23 cellular contexts compared by ENCODE assay signal in genomic region chr19:23420824-23421223, GRCh38. TPM values are rescaled to one million over a fixed set of nuclear protein-coding genes. Genes with fewer than 3 reads are reported as not detected.
A peak's percentile ranks its signal among the peaks of the same experiment; 100 is the strongest.
DNase-seq lines count a peak whose midpoint lies in the region; ATAC-seq, FAIRE-seq and TF ChIP-seq lines count a peak whose summit lies in the region.
"Had no signal": no experiment of that assay in that cellular context is flagged by ENCODE, and none has a peak within 500 bp of the region (broad histone marks: within the 10 kb centered on the region; RNA-seq: fewer than 3 reads in every experiment).

No MANE protein-coding gene starts in this region.

- CTCF ChIA-PET in HepG2 (lab: Yijun Ruan, JAX; ENCODE audit: low intra/inter-chr PET ratio, low total read pairs) (no interaction called here), Panc1 (lab: Charles Lee) (no interaction called here)

- DNase-seq in HepG2 (ENCODE audit: low spot score): no peak
- DNase-seq in right lobe of liver: no peak
- DNase-seq in Panc1 (ENCODE audit: low read depth, low spot score): no peak
- DNase-seq in endodermal cell: no peak
- DNase-seq in frontal cortex (ENCODE audit: low spot score in 2 of 2): no peak
- no peak for DNase-seq in retina
- DNase-seq in NCI-H1930 (lab: John Stamatoyannopoulos, UW): no peak
- DNase-seq: BE2C; DMS53; KBM-7; NCI-H1092 treated with DMSO at 0.1 percent for 48 hours; NCI-H1436 treated with DMSO at 0.1 percent for 48 hours; NCI-H2081; NCI-H2171 treated with DMSO at 0.1 percent for 48 hours; NCI-H446; NK-92 treated with Interleukin-12 subunit alpha and Interleukin-12 subunit beta, amount 100 ng/mL, for 24 hours; Peyer's patch; Right ventricle myocardium superior had no signal

- H3K9me3 ChIP-seq in HepG2 (ENCODE audit: low read length) (peaks cover 28% of the 10 kb centered on the region), right lobe of liver (no peaks in the 10 kb centered on the region), Panc1 (ENCODE audit: control insufficient read depth, insufficient read depth, low read depth, low read length) (no peaks in the 10 kb centered on the region), endodermal cell (ENCODE audit: control insufficient read depth, low read length) (no peaks in the 10 kb centered on the region)
- H3K9me3 ChIP-seq: BE2C, HAP-1, Peyer's patch had no signal

- H3K4me2 ChIP-seq in HepG2 (ENCODE audit: low read depth, low read length): no peak overlapping the region
- H3K4me2 ChIP-seq: A549 had no signal

- 18% methylated on average over 2 of the region's 5 CpGs for WGBS in HepG2 (ENCODE audit: low lambda C conversion rate)
- 60% methylated on average over 2 of the region's 5 CpGs for WGBS in right lobe of liver (ENCODE audit: insufficient coverage, low coverage, low lambda C conversion rate, missing lambda C conversion rate)
- 72 to 81% methylated on average over 3 to 5 of the region's 5 CpGs for WGBS in endodermal cell (ENCODE audit: insufficient coverage in 1 of 2, insufficient read length in 1 of 2), 2 experiments

- TF ChIP-seq EP300 in HepG2 (IDR thresholded peaks at IDR 0.05; ENCODE audit: low read depth in 2 of 2, low read length in 2 of 2) (no peak), HepG2 (CRISPR knock-in tag; IDR thresholded peaks at IDR 0.05; ENCODE audit: borderline replicate concordance) (no peak)

- peak; percentile 39; the same call in 2 of the 3 replicates for ATAC-seq in HepG2
- no peak for ATAC-seq in right lobe of liver
- ATAC-seq in Panc1: no peak
- ATAC-seq in GM18873 (IDR thresholded peaks at IDR 0.05; ENCODE audit: low FRiP score, unreplicated experiment): no peak
- ATAC-seq: A549 had no signal

- H3K4me3 ChIP-seq in HepG2 (replicated peaks in 1 of 3; ENCODE audit: insufficient read depth in 1 of 3, low read depth in 2 of 3, low read length in 3 of 3) (no peak overlapping the region), right lobe of liver (no peak overlapping the region), Panc1 (ENCODE audit: low read depth in 2 of 2, low read length in 2 of 2) (no peak overlapping the region), endodermal cell (ENCODE audit: low read length) (no peak overlapping the region)
- H3K4me3 ChIP-seq: A549, HAP-1, Peyer's patch had no signal

- H3K27me3 Mint-ChIP-seq in endodermal cell (ENCODE audit: insufficient read depth): no peaks in the 10 kb centered on the region

- in situ Hi-C loops in HepG2 (cut with HindIII; ENCODE audit: extremely low pct_ligation_motif_present, low pct_unique_long_range_greater_than_20kb): no loop called here
- in situ Hi-C loops in Panc1 (cut with HindIII; ENCODE audit: low pct_unique_long_range_greater_than_20kb, low sequenced_read_pairs): no loop called here

- H3K9me3 Mint-ChIP-seq in endodermal cell: peaks cover 30% of the 10 kb centered on the region

- H3K4me1 ChIP-seq in HepG2 (ENCODE audit: insufficient read depth, low read length) (no peaks in the 10 kb centered on the region), right lobe of liver (no peaks in the 10 kb centered on the region), Panc1 (ENCODE audit: control insufficient read depth, insufficient read depth, low read length) (no peaks in the 10 kb centered on the region), endodermal cell (ENCODE audit: control insufficient read depth, insufficient read depth, low read length) (no peaks in the 10 kb centered on the region)
- H3K4me1 ChIP-seq: A549, BE2C, HAP-1, Peyer's patch had no signal

- H3K27ac Mint-ChIP-seq in endodermal cell: no peak overlapping the region

- no peaks in the 10 kb centered on the region for H4K20me1 ChIP-seq in HepG2 (ENCODE audit: insufficient read depth, low read length)

- no peaks in the 10 kb centered on the region for H3K27me3 ChIP-seq in HepG2 (ENCODE audit: control insufficient read depth in 1 of 2, insufficient read depth in 2 of 2, low read length in 2 of 2)
- no peaks in the 10 kb centered on the region for H3K27me3 ChIP-seq in right lobe of liver
- no peaks in the 10 kb centered on the region for H3K27me3 ChIP-seq in Panc1 (ENCODE audit: control insufficient read depth, insufficient read depth, low read length)
- H3K27me3 ChIP-seq in endodermal cell (ENCODE audit: control insufficient read depth, insufficient read depth, low read length, poor library complexity, severe bottlenecking): no peaks in the 10 kb centered on the region
- H3K27me3 ChIP-seq: BE2C, Peyer's patch had no signal

- no peak for TF ChIP-seq RAD21 in HepG2 (CRISPR knock-in tag; IDR thresholded peaks at IDR 0.05)

- no peak overlapping the region for H3K4me3 Mint-ChIP-seq in endodermal cell

- no peaks in the 10 kb centered on the region for H3K4me1 Mint-ChIP-seq in endodermal cell

- TF ChIP-seq CTCF in HepG2 (CRISPR knock-in tag; IDR thresholded peaks at IDR 0.05) (peak; percentile 33), right lobe of liver (IDR thresholded peaks at IDR 0.05) (no peak), Panc1 (IDR thresholded peaks at IDR 0.05) (peak; percentile 33), endodermal cell (conservative IDR thresholded peaks at IDR 0.05) (peak; percentile 40)

- no peaks in the 10 kb centered on the region for H3K79me2 ChIP-seq in HepG2 (ENCODE audit: insufficient read depth, low read length)

- H3K27ac ChIP-seq in HepG2 (ENCODE audit: extremely low read length, insufficient read depth, low read length) (no peak overlapping the region), right lobe of liver (no peak overlapping the region), Panc1 (ENCODE audit: low read length) (no peak overlapping the region), endodermal cell (ENCODE audit: low read depth, low read length) (no peak overlapping the region)
- H3K27ac ChIP-seq: A549, HL-60, Peyer's patch had no signal

- intact Hi-C loops in HepG2 (cut with micrococcal nuclease; ENCODE audit: unreplicated experiment): no loop called here
- intact Hi-C loops in right lobe of liver (cut with DNase I): no loop called here
- intact Hi-C loops in Panc1 (cut with micrococcal nuclease; ENCODE audit: unreplicated experiment): no loop called here

- H2AFZ ChIP-seq in HepG2 (ENCODE audit: low read length): no peak overlapping the region

- POLR2A ChIA-PET in HepG2 (lab: Yijun Ruan, JAX) (no interaction called here), Panc1 (lab: Charles Lee) (no interaction called here)

- no peak overlapping the region for H3K9ac ChIP-seq in HepG2 (ENCODE audit: insufficient read depth, low read depth, low read length)
- H3K9ac ChIP-seq in endodermal cell (ENCODE audit: extremely low read depth, low read length, poor library complexity, severe bottlenecking): no peak overlapping the region

- TF ChIP-seq POLR2A in HepG2 (IDR thresholded peaks at IDR 0.05; ENCODE audit: insufficient read depth in 1 of 2, low read depth in 2 of 2, low read length in 2 of 2) (no peak), right lobe of liver (IDR thresholded peaks at IDR 0.05) (no peak)

- peaks cover 2% of the 10 kb centered on the region for H3K36me3 Mint-ChIP-seq in endodermal cell (ENCODE audit: low read depth)

- no TSS peak for BruUV-seq in HepG2 (replicated peaks; lab: Mats Ljungman, UMichigan)
- BruUV-seq in Panc1 (replicated peaks; lab: Mats Ljungman, UMichigan): no TSS peak

- H3K36me3 ChIP-seq in HepG2 (replicated peaks in 1 of 2; ENCODE audit: control insufficient read depth in 1 of 2, insufficient read depth in 2 of 2, low read length in 2 of 2) (no peaks in the 10 kb centered on the region), right lobe of liver (no peaks in the 10 kb centered on the region), Panc1 (ENCODE audit: control insufficient read depth, insufficient read depth, low read length) (no peaks in the 10 kb centered on the region), endodermal cell (ENCODE audit: control insufficient read depth, insufficient read depth, low read length) (no peaks in the 10 kb centered on the region)
- H3K36me3 ChIP-seq: BE2C, HAP-1, Peyer's patch had no signal

- FAIRE-seq in HepG2 (lab: Jason Lieb, UNC) (no peak), frontal cortex (lab: Jason Lieb, UNC) (no peak)
- FAIRE-seq: A549, D721Med had no signal

TF ChIP-seq in HepG2, 621 proteins besides CTCF, POLR2A, EP300 and RAD21 (continues in another document):
- TF ChIP-seq STAG1 (CRISPR knock-in tag; IDR thresholded peaks at IDR 0.05): peak; percentile 22; the same call in 1 of the 2 replicates

RNA-seq across cellular contexts. Expression of gene ZNF91, which starts 25.6 kb away (rescaled TPM):
- total RNA-seq in HepG2 (2016; rRNA removed; fragmentation: Illumina TruSeq; extraction: Trizol) (21.5 and 30.7 TPM in 2 replicates), right lobe of liver (10 to 100 TPM; 14.4 to 21.0 (median 18.3) TPM), Panc1 (2021; ENCODE audit: unreplicated experiment) (20.6 TPM), endodermal cell (10 to 100 TPM; 66.9 to 75.4 TPM), frontal cortex (624 TPM)
- total RNA-seq in HepG2 (2016; cell fraction: cytosol; rRNA removed; fragmentation: Illumina TruSeq; extraction: Trizol; ENCODE audit: low read depth): 7.1 and 8.4 TPM in 2 replicates
- 19.7 and 29.0 TPM in 2 replicates for total RNA-seq in HepG2 (2016; cell fraction: insoluble cytoplasmic fraction; rRNA removed; fragmentation: Illumina TruSeq; extraction: Trizol)
- total RNA-seq in HepG2 (2016; cell fraction: membrane; rRNA removed; fragmentation: Illumina TruSeq; extraction: Trizol): 14.1 and 19.3 TPM in 2 replicates
- 32.7 and 36.3 TPM in 2 replicates for total RNA-seq in HepG2 (2016; cell fraction: nucleus; rRNA removed; fragmentation: Illumina TruSeq; extraction: Trizol)
- polyA plus RNA-seq in HepG2 (2011; rRNA removed): 19.4 and 19.6 TPM in 2 replicates
- 16.0 and 22.2 TPM in 2 replicates for polyA plus RNA-seq in HepG2 (2011; cell fraction: cytosol; rRNA removed)
- polyA plus RNA-seq in HepG2 (2011; cell fraction: nucleus; rRNA removed): 27.4 and 37.5 TPM in 2 replicates
- 14.0 and 14.4 TPM in 2 replicates for polyA plus RNA-seq in HepG2 (2012)
- 1.1 and 1.4 TPM in 2 replicates for polyA plus RNA-seq in HepG2 (2016; cell fraction: cytosol; fragmentation: Illumina TruSeq; extraction: Trizol; ENCODE audit: low read depth)
- polyA plus RNA-seq in HepG2 (2016; cell fraction: insoluble cytoplasmic fraction; fragmentation: Illumina TruSeq; extraction: Trizol; ENCODE audit: low read depth): 13.1 and 14.1 TPM in 2 replicates
- polyA plus RNA-seq in HepG2 (2016; cell fraction: membrane; fragmentation: Illumina TruSeq; extraction: Trizol; ENCODE audit: low read depth): 2.0 and 3.9 TPM in 2 replicates
- 18.2 and 18.6 TPM in 2 replicates for polyA plus RNA-seq in HepG2 (2016; cell fraction: nucleus; fragmentation: Illumina TruSeq; extraction: Trizol; ENCODE audit: insufficient read depth, low read depth)
- 20.0 and 43.5 TPM in 2 replicates for polyA minus RNA-seq in HepG2 (2011; rRNA and poly(A)+ RNA removed; ENCODE audit: low replicate concordance)
- 23.2 and 40.4 TPM in 2 replicates for polyA minus RNA-seq in HepG2 (2011; cell fraction: cytosol; rRNA and poly(A)+ RNA removed)
- polyA minus RNA-seq in HepG2 (2011; cell fraction: nucleus; rRNA and poly(A)+ RNA removed): 84.8 and 108 TPM in 2 replicates
- polyA plus RNA-seq in Panc1 (2012; ENCODE audit: insufficient read length): 7.1 TPM
- polyA plus RNA-seq in endodermal cell (2013, experiment 1 of 2): 43.3 TPM
- polyA plus RNA-seq in endodermal cell (2013, experiment 2 of 2): 44.6 TPM

Comparison
In these comparisons a context has a peak if more than half of its experiments do, and no peak if none do; other contexts are left out.
1. CTCF ChIP-seq: peak in HepG2 (single experiment), Panc1 (single experiment) and endodermal cell (single experiment); none in right lobe of liver (0 of 4).